31 cellular contexts compared by ENCODE assay signal in genomic region chr2:23691576-23691975, GRCh38.
"Had no signal": no experiment of that assay in that cellular context is flagged by ENCODE, and none has a peak within 500 bp of the region (broad histone marks: within the 10 kb centered on the region; RNA-seq: fewer than 3 reads in every experiment).

No MANE protein-coding gene starts in this region.

- H3K9me3 ChIP-seq: left lung, pancreas, testis, transverse colon had no signal

- FAIRE-seq: pancreas, TTC549, urothelium cell line had no signal

- H3K27ac Mint-ChIP-seq: activated CD4-positive, alpha-beta memory T cell treated with anti-CD3 and anti-CD28 coated beads for 36 hours; activated naive CD4-positive, alpha-beta T cell treated with anti-CD3 and anti-CD28 coated beads for 36 hours; activated T-helper 1 cell treated with anti-CD3 and anti-CD28 coated beads, Interleukin-12 subunit alpha, Interleukin-12 subunit beta, Interleukin-2, Interleukin-4 antibody, amounts not matched to agents 30 ng/mL and 10 ng/mL and 1 ng/mL, durations not matched to agents 14 hours and 24 hours and 36 hours; dendritic cell treated with granulocyte-macrophage colony-stimulating factor and Interleukin-4, amounts not matched to agents 40 ng/mL and 50 ng/mL, for 4 days; endodermal cell; T-helper 1 cell treated with Interleukin-12 subunit alpha and Interleukin-12 subunit beta and Interleukin-4 antibody, amounts not matched to agents 30 μg/mL and 1 μg/mL, for 36 hours had no signal

- H3K27me3 ChIP-seq: left lung, pancreas, testis, transverse colon had no signal

- H3K27ac ChIP-seq: left lung, pancreas, testis, transverse colon, VCaP had no signal

- H3K9me3 Mint-ChIP-seq: activated CD4-positive, alpha-beta memory T cell treated with anti-CD3 and anti-CD28 coated beads for 36 hours; activated naive CD4-positive, alpha-beta T cell treated with anti-CD3 and anti-CD28 coated beads for 36 hours; activated T-helper 1 cell treated with anti-CD3 and anti-CD28 coated beads, Interleukin-12 subunit alpha, Interleukin-12 subunit beta, Interleukin-2, Interleukin-4 antibody, amounts not matched to agents 30 ng/mL and 10 ng/mL and 1 ng/mL, durations not matched to agents 14 hours and 24 hours and 36 hours; dendritic cell treated with granulocyte-macrophage colony-stimulating factor and Interleukin-4, amounts not matched to agents 40 ng/mL and 50 ng/mL, for 4 days; endodermal cell; immature natural killer cell; nephron; T-helper 1 cell treated with Interleukin-12 subunit alpha and Interleukin-12 subunit beta and Interleukin-4 antibody, amounts not matched to agents 30 μg/mL and 1 μg/mL, for 36 hours had no signal

- ATAC-seq: esophagus mucosa; left lung; pancreas; stimulated activated naive CD8-positive, alpha-beta T cell treated with anti-CD3 and anti-CD28 coated beads, Interleukin-15, Interleukin-2, amounts not matched to agents 100 U/mL and 50 U/mL, for 24 hours had no signal

- DNase-seq: activated CD4-positive, alpha-beta memory T cell treated with anti-CD3 and anti-CD28 coated beads for 36 hours; activated CD4-positive, alpha-beta T cell treated with anti-CD3 and anti-CD28 coated beads for 48 hours; activated CD8-positive, alpha-beta memory T cell treated with anti-CD3 and anti-CD28 coated beads, Interleukin-2, amount 50 U/mL, for 4 hours; activated naive CD4-positive, alpha-beta T cell treated with anti-CD3 and anti-CD28 coated beads for 36 hours; activated T-cell treated with anti-CD3 and anti-CD28 coated beads, Interleukin-2, amount 50 U/mL, for 1 hour; amniotic stem cell; central memory CD4-positive, alpha-beta T cell; endodermal cell; foreskin fibroblast; hypothalamus; immature natural killer cell; kidney glomerular epithelial cell; mammary epithelial cell; right cardiac atrium; stimulated activated CD4-positive, alpha-beta T cell treated with anti-CD3 and anti-CD28 coated beads, Interleukin-12 subunit alpha, Interleukin-12 subunit beta, amount 100 ng/mL, for 4 hours; stimulated activated CD4-positive, alpha-beta T cell treated with anti-CD3 and anti-CD28 coated beads, Interleukin-4, amount 100 ng/mL, for 1 hour; stimulated activated naive CD8-positive, alpha-beta T cell treated with anti-CD3 and anti-CD28 coated beads, Interleukin-15, Interleukin-2, amounts not matched to agents 100 U/mL and 50 U/mL, for 24 hours; SW 1271; T-helper 9 cell; testis; transverse colon had no signal

- H3K27me3 Mint-ChIP-seq: activated CD4-positive, alpha-beta memory T cell treated with anti-CD3 and anti-CD28 coated beads for 36 hours; dendritic cell treated with granulocyte-macrophage colony-stimulating factor and Interleukin-4, amounts not matched to agents 40 ng/mL and 50 ng/mL, for 4 days had no signal

- H3K4me1 ChIP-seq: left lung, pancreas, testis, transverse colon had no signal

- H3K4me3 Mint-ChIP-seq: activated CD4-positive, alpha-beta memory T cell treated with anti-CD3 and anti-CD28 coated beads for 36 hours; activated naive CD4-positive, alpha-beta T cell treated with anti-CD3 and anti-CD28 coated beads for 36 hours; activated T-helper 1 cell treated with anti-CD3 and anti-CD28 coated beads, Interleukin-12 subunit alpha, Interleukin-12 subunit beta, Interleukin-2, Interleukin-4 antibody, amounts not matched to agents 30 ng/mL and 10 ng/mL and 1 ng/mL, durations not matched to agents 14 hours and 24 hours and 36 hours; dendritic cell treated with granulocyte-macrophage colony-stimulating factor and Interleukin-4, amounts not matched to agents 40 ng/mL and 50 ng/mL, for 4 days; endodermal cell; immature natural killer cell; nephron; T-helper 1 cell treated with Interleukin-12 subunit alpha and Interleukin-12 subunit beta and Interleukin-4 antibody, amounts not matched to agents 30 μg/mL and 1 μg/mL, for 36 hours had no signal

- H3K36me3 ChIP-seq: pancreas, transverse colon had no signal

- H3K4me3 ChIP-seq: left lung, pancreas, testis, transverse colon had no signal

- H3K4me1 Mint-ChIP-seq: endodermal cell, nephron had no signal

- H3K36me3 Mint-ChIP-seq: activated CD4-positive, alpha-beta memory T cell treated with anti-CD3 and anti-CD28 coated beads for 36 hours; immature natural killer cell had no signal
